8 cellular contexts compared by ENCODE assay signal in the genomic region with DNA sequence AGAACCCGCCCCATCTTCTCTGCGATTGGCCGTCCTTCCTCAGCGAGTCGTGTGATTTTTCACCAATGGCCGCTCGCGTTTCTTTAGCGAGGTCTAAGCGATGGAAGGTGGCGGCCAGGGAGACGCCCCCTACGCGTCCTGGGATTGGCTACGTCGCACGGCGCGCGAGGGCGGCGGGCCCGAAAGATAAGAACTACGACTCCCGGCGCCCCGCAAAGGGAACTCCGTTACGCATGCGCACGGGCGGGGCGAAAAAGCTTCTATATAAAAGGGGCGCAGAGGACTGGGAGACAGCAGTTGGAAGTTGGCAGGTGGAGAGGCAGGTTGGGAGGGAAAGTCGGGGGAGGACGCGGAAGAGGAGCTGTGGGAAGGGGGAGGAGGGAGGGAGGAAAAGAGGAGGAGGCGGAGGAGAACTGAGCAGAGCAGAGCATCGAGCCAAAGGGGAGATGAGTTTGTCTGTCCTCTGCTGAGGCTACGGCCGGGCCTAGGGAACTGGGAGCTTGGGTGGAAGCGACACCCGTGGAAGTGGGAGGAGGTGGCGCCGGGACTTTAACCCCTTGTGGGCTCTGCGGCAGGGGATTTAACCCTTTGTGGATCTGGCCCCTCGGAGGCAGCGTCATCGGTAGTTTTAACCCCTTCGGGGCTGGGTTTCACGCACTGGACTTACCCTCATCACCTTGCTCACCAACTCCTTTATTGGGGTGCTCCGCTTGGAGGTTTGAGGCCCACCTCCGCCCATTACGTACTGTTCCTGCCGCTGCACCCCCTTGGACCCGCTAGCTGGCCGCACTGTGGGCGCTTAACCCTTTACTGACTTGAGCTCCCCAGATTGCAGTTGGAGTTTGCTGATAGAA. TPM values are rescaled to one million over a fixed set of nuclear protein-coding genes. Genes with fewer than 3 reads are reported as not detected.
DNase-seq lines count a peak whose midpoint lies in the region; ATAC-seq and TF ChIP-seq lines count a peak whose summit lies in the region.

A gene with protein sequence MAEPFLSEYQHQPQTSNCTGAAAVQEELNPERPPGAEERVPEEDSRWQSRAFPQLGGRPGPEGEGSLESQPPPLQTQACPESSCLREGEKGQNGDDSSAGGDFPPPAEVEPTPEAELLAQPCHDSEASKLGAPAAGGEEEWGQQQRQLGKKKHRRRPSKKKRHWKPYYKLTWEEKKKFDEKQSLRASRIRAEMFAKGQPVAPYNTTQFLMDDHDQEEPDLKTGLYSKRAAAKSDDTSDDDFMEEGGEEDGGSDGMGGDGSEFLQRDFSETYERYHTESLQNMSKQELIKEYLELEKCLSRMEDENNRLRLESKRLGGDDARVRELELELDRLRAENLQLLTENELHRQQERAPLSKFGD (plus strand): TSS at position 293 of the 854 bp plus-strand sequence. CDS start 716 bp downstream, outside the sequence.

- WGBS in HUES64: under 1% methylated on average over 58 of the region's 58 CpGs

- no peaks in the 10 kb centered on the region for H4K20me1 ChIP-seq in OCI-LY1 (ENCODE audit: insufficient read depth, low read length)

- H3K9me2 ChIP-seq in OCI-LY1 (ENCODE audit: low read depth, low read length): no peaks in the 10 kb centered on the region

- H3K9ac ChIP-seq in HUES64 (ENCODE audit: low read depth, low read length) (peak within 1 kb of the TSS; percentile 98), OCI-LY1 (ENCODE audit: low read length) (peak within 1 kb of the TSS; percentile 63)

- H3K4me3 ChIP-seq in HUES64 (ENCODE audit: low read length): peak within 1 kb of the TSS; percentile 84
- H3K4me3 ChIP-seq in OCI-LY1 (ENCODE audit: low read depth, low read length, poor library complexity, severe bottlenecking): peak within 1 kb of the TSS; percentile 72

- H3K27me3 ChIP-seq in HUES64 (ENCODE audit: insufficient read depth, low read length) (no peaks in the 10 kb centered on the region), OCI-LY1 (ENCODE audit: insufficient read depth, low read length) (no peaks in the 10 kb centered on the region)

- peak within 1 kb of the TSS; percentile 98 for H3K27ac ChIP-seq in HUES64 (ENCODE audit: low read depth, low read length)
- H3K27ac ChIP-seq in OCI-LY1 (ENCODE audit: low read depth, low read length, poor library complexity, severe bottlenecking): peak within 1 kb of the TSS; percentile 83

- TF ChIP-seq CTCF in OCI-LY1 (IDR thresholded peaks at IDR 0.05; ENCODE audit: low read length): no peak

- H3K4me1 ChIP-seq in HUES64 (ENCODE audit: insufficient read depth, low read length) (peaks cover 23% of the 10 kb centered on the region), OCI-LY1 (ENCODE audit: insufficient read depth, low read length, severe bottlenecking) (peaks cover 51% of the 10 kb centered on the region)

- no peak within 1 kb of the TSS for H2AFZ ChIP-seq in OCI-LY1 (ENCODE audit: low read length)

- peak; percentile 51 for ATAC-seq in GM21447 (IDR thresholded peaks at IDR 0.05; ENCODE audit: unreplicated experiment)

- in situ Hi-C loops in Caki2 (cut with HindIII; ENCODE audit: low pct_unique_long_range_greater_than_20kb, low sequenced_read_pairs): no loop called here
- in situ Hi-C loops in endometrial microvascular endothelial cells (cut with HindIII; ENCODE audit: inconsistent ontology term, low pct_unique_long_range_greater_than_20kb, low sequenced_read_pairs): no loop called here

- no peaks in the 10 kb centered on the region for H3K79me2 ChIP-seq in OCI-LY1 (ENCODE audit: insufficient read depth, low read length)

- H3K36me3 ChIP-seq in HUES64 (ENCODE audit: insufficient read depth, low read length): no peaks in the 10 kb centered on the region
- H3K36me3 ChIP-seq in OCI-LY1 (ENCODE audit: insufficient read depth, low read length): no peaks in the 10 kb centered on the region

- DNase-seq in Caki2 (ENCODE audit: low read depth): peak; percentile 100
- DNase-seq in activated CD8-positive, alpha-beta memory T cell treated with anti-CD3 and anti-CD28 coated beads, Interleukin-2, amount 50 U/mL, for 4 hours: peak; percentile 98
- DNase-seq in mesenteric fat pad (ENCODE audit: low spot score): peak; percentile 100
- peak; percentile 96 for DNase-seq in stimulated activated CD8-positive, alpha-beta memory T cell treated with anti-CD3 and anti-CD28 coated beads, Interleukin-15, amount 100 ng/mL, for 24 hours (ENCODE audit: low read depth)

- H3F3A ChIP-seq in OCI-LY1 (ENCODE audit: insufficient read depth, low read length): peaks cover 9% of the 10 kb centered on the region; the same call in 1 of the 2 replicates

- H3K4me2 ChIP-seq in OCI-LY1 (ENCODE audit: low read length): peak within 1 kb of the TSS; percentile 82

- H3K9me3 ChIP-seq in HUES64 (ENCODE audit: insufficient read depth, low read depth, low read length) (no peaks in the 10 kb centered on the region), OCI-LY1 (ENCODE audit: low read length) (no peaks in the 10 kb centered on the region)

RNA-seq across cellular contexts. Expression of the gene that starts here (rescaled TPM):
- total RNA-seq in Caki2 (2014; rRNA removed; shearing (Covaris generic); ENCODE audit: low replicate concordance): 11.6 and 13.0 TPM in 2 replicates
- 19.1 TPM for polyA plus RNA-seq in HUES64 (2013, experiment 1 of 2)
- polyA plus RNA-seq in HUES64 (2013, experiment 2 of 2): 18.6 TPM
- total RNA-seq in endometrial microvascular endothelial cells (ENCODE audit: inconsistent ontology term) (15.4 TPM), mesenteric fat pad (42.1 TPM)

Comparison
In these comparisons a context has a peak if more than half of its experiments do, and no peak if none do; other contexts are left out.
1. Peak in every context shown above with its lines: DNase-seq, ATAC-seq, H3K4me3 ChIP-seq and H3K27ac ChIP-seq.